Comparison of ENCODE assay signal across 11 cellular contexts in the genomic region with DNA sequence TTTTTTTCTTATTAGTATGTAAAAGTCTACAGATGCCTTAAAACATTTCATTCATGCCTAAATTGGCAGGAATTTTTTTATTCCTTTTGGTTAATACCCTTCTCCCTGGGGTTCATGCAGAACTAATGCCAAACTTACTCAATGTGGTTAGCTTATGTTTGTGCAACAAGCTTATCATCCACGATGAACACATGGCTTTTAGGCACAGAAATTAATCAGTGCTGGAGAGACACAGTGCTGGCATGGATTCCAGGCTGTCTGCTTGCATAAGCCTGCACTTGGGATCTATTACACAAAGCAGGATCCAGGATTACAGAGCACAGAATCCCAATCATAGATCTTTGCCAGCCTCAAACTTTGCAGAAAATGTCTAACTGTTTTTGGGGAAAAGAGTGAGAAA.
DNase-seq lines count a peak whose midpoint lies in the region; ATAC-seq lines count a peak whose summit lies in the region.
"Had no signal": no experiment of that assay in that cellular context is flagged by ENCODE, and none has a peak within 500 bp of the region (broad histone marks: within the 10 kb centered on the region; RNA-seq: fewer than 3 reads in every experiment).

No MANE protein-coding gene starts in this region.

- no peak for ATAC-seq in GM18868 (IDR thresholded peaks at IDR 0.05; ENCODE audit: unreplicated experiment)
- ATAC-seq: activated CD8-positive, alpha-beta T cell treated with anti-CD3 and anti-CD28 coated beads for 36 hours had no signal

- DNase-seq in AG08396 (ENCODE audit: low spot score) (peak; percentile 72), NCI-H82 treated with DMSO at 0.1 percent for 48 hours (lab: John Stamatoyannopoulos, UW; ENCODE audit: unreplicated experiment) (peak; percentile 25), fibroblast of peridontal ligament (ENCODE audit: extremely low read depth) (peak; percentile 100), occipital lobe (lab: John Stamatoyannopoulos, UW) (peak; percentile 8), SW480 (ENCODE audit: low spot score) (no peak), NCI-H226 (no peak)
- no peak for DNase-seq in stimulated activated naive CD4-positive, alpha-beta T cell treated with Interleukin-2 at 50 U/mL for 16 hours (lab: John Stamatoyannopoulos, UW)
- DNase-seq: activated CD8-positive, alpha-beta T cell treated with anti-CD3 and anti-CD28 coated beads for 36 hours; NCI-H1105 treated with DMSO at 0.1 percent for 48 hours; PC-9 had no signal

Comparison
In these comparisons a context has a peak if more than half of its experiments do, and no peak if none do; other contexts are left out.
1. DNase-seq: peak in AG08396 (single experiment), NCI-H82 treated with DMSO at 0.1 percent for 48 hours (single experiment), fibroblast of peridontal ligament (single experiment) and occipital lobe (single experiment); none in stimulated activated naive CD4-positive, alpha-beta T cell treated with Interleukin-2 at 50 U/mL for 16 hours (single experiment), SW480 (single experiment) and NCI-H226 (single experiment).